In the genomic region with DNA sequence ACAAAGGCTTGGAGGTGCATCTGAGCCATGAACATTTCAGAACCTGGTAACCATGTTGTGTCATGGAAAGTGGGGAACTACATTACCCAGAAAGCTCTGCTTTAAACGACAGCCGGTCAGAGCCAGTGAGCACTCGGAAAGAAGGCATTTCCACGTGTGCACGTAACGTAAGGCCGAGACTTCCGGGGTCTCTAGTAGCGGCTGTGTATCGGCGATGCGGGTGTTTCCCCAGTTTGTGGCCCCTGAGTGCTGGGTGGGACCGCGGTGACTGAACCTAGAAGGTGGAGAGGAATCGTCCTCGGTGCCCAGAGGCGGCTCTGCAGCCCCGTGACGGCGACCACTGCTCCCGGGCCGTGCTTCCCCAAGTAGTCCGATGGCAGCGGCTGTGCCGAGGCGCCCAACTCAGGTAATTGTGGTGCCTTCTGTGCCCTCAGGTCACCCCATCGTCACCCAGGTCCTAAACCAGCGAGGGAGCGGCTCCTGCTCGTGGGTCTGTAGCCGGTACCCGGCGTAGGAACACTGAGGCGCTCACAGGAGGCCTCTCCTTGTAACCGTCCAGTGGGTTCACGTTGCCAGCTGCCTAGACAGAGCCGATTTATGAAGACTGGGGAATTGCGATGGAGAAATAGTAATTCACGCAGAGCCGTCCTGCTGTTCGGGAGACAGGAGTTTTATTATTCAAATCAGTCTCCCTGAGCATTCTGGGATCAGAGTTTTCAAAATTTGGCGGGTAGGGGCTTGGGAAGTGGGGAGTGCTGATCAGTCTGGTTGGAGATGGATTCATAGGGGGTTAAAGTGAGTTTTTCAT, we compare ENCODE assay signal across 8 cellular contexts. TPM values are rescaled to one million over a fixed set of nuclear protein-coding genes. Genes with fewer than 3 reads are reported as not detected.
DNase-seq lines count a peak whose midpoint lies in the region; ATAC-seq and TF ChIP-seq lines count a peak whose summit lies in the region.
"Not testable (repeated sequence)": the region's sequence is repeated elsewhere in the genome, so short reads cannot be mapped to it uniquely, and the experiment has no call there.

A gene (plus strand): TSS at position 194 of the 808 bp plus-strand sequence. CDS start 180 bp downstream, at position 374.

- CTCF ChIA-PET in BJ (lab: Yijun Ruan, JAX), result not testable (repeated sequence)

- peak; percentile 99 for ATAC-seq in HG03460 (IDR thresholded peaks at IDR 0.05; ENCODE audit: unreplicated experiment)

- peak within 1 kb of the TSS in 20 of 59 donors; percentile 12 to 82 (median 58) for H3K27ac ChIP-seq in dorsolateral prefrontal cortex
- H3K27ac ChIP-seq in liver (ENCODE audit: low read depth in 1 of 2, low read length in 2 of 2), result peak within 1 kb of the TSS; percentile 64 to 69

- H3K9ac ChIP-seq in liver (ENCODE audit: low read depth in 1 of 2, low read length in 2 of 2), result peak within 1 kb of the TSS; percentile 60 to 68

- not testable (repeated sequence) for H3K27me3 ChIP-seq in BJ (ENCODE audit: control insufficient read depth, insufficient read depth, low read length); dorsolateral prefrontal cortex; liver (ENCODE audit: control insufficient read depth in 4 of 4, insufficient read depth in 4 of 4, low read length in 3 of 4)

- intact Hi-C loops in dorsolateral prefrontal cortex (cut with DNase I), result not testable (repeated sequence)

- H3K4me3 ChIP-seq in BJ (ENCODE audit: low read depth, low read length) (peak within 1 kb of the TSS; percentile 77), dorsolateral prefrontal cortex (peak within 1 kb of the TSS; percentile 48 to 92 (median 79)), liver (ENCODE audit: low read depth in 1 of 3, low read length in 3 of 3) (peak within 1 kb of the TSS; percentile 53 to 92 (median 89))

- not testable (repeated sequence) for TF ChIP-seq CTCF in BJ (IDR thresholded peaks at IDR 0.05; ENCODE audit: insufficient read depth, low read depth, low read length); dorsolateral prefrontal cortex (IDR thresholded peaks at IDR 0.05 in 54 of 56, conservative IDR thresholded peaks at IDR 0.05 in 2 of 56; ENCODE audit: low read depth in 1 of 56, partially characterized antibody in 56 of 56); liver (IDR thresholded peaks at IDR 0.05; ENCODE audit: low read depth, low read length, missing input control)

- peak in 1 of 2 donors; percentile 28 for TF ChIP-seq RAD21 in liver (IDR thresholded peaks at IDR 0.05)

- not testable (repeated sequence) for H3K9me3 ChIP-seq in liver (ENCODE audit: control insufficient read depth in 4 of 4, low read length in 3 of 4)

- H3K36me3 ChIP-seq in BJ (ENCODE audit: control insufficient read depth, insufficient read depth, low read length); liver (ENCODE audit: control insufficient read depth in 4 of 4, insufficient read depth in 3 of 4, low read depth in 1 of 4, low read length in 3 of 4): not testable (repeated sequence)

- under 1% methylated on average over 42 of the region's 42 CpGs for WGBS in liver

- POLR2A ChIA-PET in BJ (lab: Charles Lee), result not testable (repeated sequence)

- peaks cover 4 to 14% (median 10%) of the 10 kb centered on the region in 4 donors for H3K4me1 ChIP-seq in liver (ENCODE audit: control insufficient read depth in 4 of 4, insufficient read depth in 4 of 4, low read length in 3 of 4)

- peak; percentile 35 for DNase-seq in BJ (ENCODE audit: low read depth)
- DNase-seq in GM19240 (ENCODE audit: insufficient read length, low spot score), result peak; percentile 45
- peak; percentile 91 for DNase-seq in NCI-H69 (lab: John Stamatoyannopoulos, UW)
- peak; percentile 56 to 80 for DNase-seq in activated CD4-positive, alpha-beta T cell treated with anti-CD3 and anti-CD28 coated beads, Interleukin-2, amount 50 U/mL, for 24 hours (ENCODE audit: low read depth in 1 of 2, low spot score in 1 of 2)
- DNase-seq in dorsolateral prefrontal cortex, result peak; percentile 33 to 90 (median 80)
- peak; percentile 56 to 61 for DNase-seq in stimulated activated CD4-positive, alpha-beta T cell treated with anti-CD3 and anti-CD28 coated beads, Interleukin-2, amount 100 ng/mL, for 48 hours

TF ChIP-seq in liver, 16 proteins besides CTCF, POLR2A, EP300 and RAD21:
- TF ChIP-seq, protein P1, sequence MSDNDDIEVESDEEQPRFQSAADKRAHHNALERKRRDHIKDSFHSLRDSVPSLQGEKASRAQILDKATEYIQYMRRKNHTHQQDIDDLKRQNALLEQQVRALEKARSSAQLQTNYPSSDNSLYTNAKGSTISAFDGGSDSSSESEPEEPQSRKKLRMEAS (IDR thresholded peaks at IDR 0.05), result peak; percentile 90
- peak; percentile 36 to 87 for TF ChIP-seq GABPA (IDR thresholded peaks at IDR 0.05 in 1 of 2, conservative IDR thresholded peaks at IDR 0.05 in 1 of 2)
- TF ChIP-seq RXRA (IDR thresholded peaks at IDR 0.05), result peak in 1 of 2 donors; percentile 12
- TF ChIP-seq YY1 (IDR thresholded peaks at IDR 0.05), result peak; percentile 79
- TF ChIP-seq SP1 (IDR thresholded peaks at IDR 0.05), result peak; percentile 30

RNA-seq across cellular contexts. Expression of the gene that starts here (rescaled TPM):
- polyA plus RNA-seq in BJ (2011; rRNA removed) (8.4 and 9.9 TPM in 2 replicates), liver (1 to 10 TPM; 2.7 to 2.8 TPM)
- polyA minus RNA-seq in BJ (2011; rRNA and poly(A)+ RNA removed), result 23.5 and 35.8 TPM in 2 replicates
- total RNA-seq in dorsolateral prefrontal cortex (10 to 100 TPM; 34.9 to 82.3 (median 50.7) TPM), liver (10 to 100 TPM; 15.6 to 27.8 TPM)

Comparison
In these comparisons a context has a peak if more than half of its experiments do, and no peak if none do; other contexts are left out.
1. DNase-seq: peak in every context shown above with its lines; median percentile 91 in NCI-H69; 80 in dorsolateral prefrontal cortex; 68 in activated CD4-positive, alpha-beta T cell treated with anti-CD3 and anti-CD28 coated beads, Interleukin-2, amount 50 U/mL, for 24 hours; 58 in stimulated activated CD4-positive, alpha-beta T cell treated with anti-CD3 and anti-CD28 coated beads, Interleukin-2, amount 100 ng/mL, for 48 hours; 45 in GM19240; 35 in BJ.